In genomic region chr10:77036993-77037734, GRCh38 we compare ENCODE assay signal across 9 cellular contexts.
DNase-seq lines count a peak whose midpoint lies in the region; ATAC-seq and TF ChIP-seq lines count a peak whose summit lies in the region.
"Had no signal": no experiment of that assay in that cellular context is flagged by ENCODE, and none has a peak within 500 bp of the region (broad histone marks: within the 10 kb centered on the region; RNA-seq: fewer than 3 reads in every experiment).

No MANE protein-coding gene starts in this region.

- H3K79me2 ChIP-seq in OCI-LY3 (ENCODE audit: low read length) = no peaks in the 10 kb centered on the region

- 70 to 100% methylated on average over 2 to 4 of the region's 6 CpGs for WGBS in gastroesophageal sphincter (ENCODE audit: low coverage in 1 of 2), 2 donors

- no peak overlapping the region for H3K27ac ChIP-seq in OCI-LY3 (ENCODE audit: low read length)
- no peak overlapping the region for H3K27ac ChIP-seq in gastroesophageal sphincter
- H3K27ac ChIP-seq: epithelial cell of prostate had no signal

- H3K9me3 ChIP-seq in OCI-LY3 (ENCODE audit: insufficient read depth, low read length) = no peaks in the 10 kb centered on the region
- no peaks in the 10 kb centered on the region for H3K9me3 ChIP-seq in gastroesophageal sphincter

- H3K4me3 ChIP-seq in AG09309 (ENCODE audit: control insufficient read depth, low read depth, low read length) = no peak overlapping the region
- no peak overlapping the region for H3K4me3 ChIP-seq in OCI-LY3 (ENCODE audit: low read length)
- H3K4me3 ChIP-seq in gastroesophageal sphincter = no peak overlapping the region

- no peak for DNase-seq in AG09309 (ENCODE audit: low read depth)
- DNase-seq in HuH-7.5 (ENCODE audit: low spot score) = no peak
- DNase-seq in middle frontal gyrus (ENCODE audit: extremely low spot score, low spot score) = no peak
- no peak for DNase-seq in activated naive CD4-positive, alpha-beta T cell treated with Interleukin-2 at 50 U/mL for 16 hours
- DNase-seq in occipital lobe (lab: John Stamatoyannopoulos, UW) = no peak

- H4K20me1 ChIP-seq in OCI-LY3 (ENCODE audit: insufficient read depth, low read length) = peaks cover under 1% of the 10 kb centered on the region; the same call in 1 of the 2 replicates

- H3K4me1 ChIP-seq in OCI-LY3 (ENCODE audit: low read length) = peaks cover 7% of the 10 kb centered on the region
- peaks cover 0 to 26% (median 0%) of the 10 kb centered on the region in 3 donors for H3K4me1 ChIP-seq in gastroesophageal sphincter

- H2AFZ ChIP-seq in OCI-LY3 (ENCODE audit: low read depth, low read length) = no peak overlapping the region

- no peak for TF ChIP-seq EP300 in gastroesophageal sphincter (IDR thresholded peaks at IDR 0.05)

- H3K27me3 ChIP-seq in OCI-LY3 (ENCODE audit: low read depth, low read length) (no peaks in the 10 kb centered on the region), gastroesophageal sphincter (no peaks in the 10 kb centered on the region)

- no peak overlapping the region for H3K4me2 ChIP-seq in OCI-LY3 (ENCODE audit: low read length)

- TF ChIP-seq CTCF in AG09309 (IDR thresholded peaks at IDR 0.05; ENCODE audit: control insufficient read depth, insufficient read depth, low read depth, low read length, missing control alignments) (peak; percentile 43), OCI-LY3 (IDR thresholded peaks at IDR 0.05; ENCODE audit: low read depth, low read length) (peak; percentile 56), gastroesophageal sphincter (IDR thresholded peaks at IDR 0.05) (peak in 3 of 4 experiments; percentile 14 to 40 (median 17))

- ATAC-seq in GM18868 (IDR thresholded peaks at IDR 0.05; ENCODE audit: unreplicated experiment) = peak; percentile 57
- ATAC-seq in gastroesophageal sphincter = no peak

- H3K36me3 ChIP-seq in OCI-LY3 (replicated peaks; ENCODE audit: low read depth, low read length) (peaks cover 2% of the 10 kb centered on the region), gastroesophageal sphincter (peaks cover 0 to 19% of the 10 kb centered on the region in 2 donors)

- no peak for TF ChIP-seq POLR2A in gastroesophageal sphincter (IDR thresholded peaks at IDR 0.05)

- no peak overlapping the region for H3K9ac ChIP-seq in OCI-LY3 (ENCODE audit: low read length)
